9 cellular contexts compared by ENCODE assay signal in the genomic region with DNA sequence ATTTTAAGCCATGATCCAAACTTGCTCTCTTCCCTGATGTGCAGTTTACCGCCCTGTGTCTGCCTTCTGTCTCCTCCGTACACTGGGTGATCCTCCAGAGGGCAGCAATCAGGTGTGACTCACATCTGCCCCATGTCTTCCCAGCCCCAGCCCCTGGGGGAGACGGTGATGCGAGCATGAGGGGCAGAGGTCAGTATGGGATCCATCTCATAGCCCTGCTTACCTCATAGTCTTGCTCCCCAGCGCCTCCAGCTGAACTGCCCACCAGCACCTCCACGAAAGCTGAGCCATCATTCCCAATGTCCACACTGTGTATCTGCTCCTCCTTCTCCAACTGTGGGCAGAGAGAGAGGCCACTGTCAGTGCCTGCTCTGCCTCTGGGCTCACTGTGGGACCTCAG. TPM values are rescaled to one million over a fixed set of nuclear protein-coding genes. Genes with fewer than 3 reads are reported as not detected.
DNase-seq lines count a peak whose midpoint lies in the region; ATAC-seq lines count a peak whose summit lies in the region.
"Had no signal": no experiment of that assay in that cellular context is flagged by ENCODE, and none has a peak within 500 bp of the region (broad histone marks: within the 10 kb centered on the region; RNA-seq: fewer than 3 reads in every experiment).

No MANE protein-coding gene starts in this region.

- H3K4me1 ChIP-seq in SJCRH30, result no peaks in the 10 kb centered on the region

- peaks cover 56% of the 10 kb centered on the region for H3K4me1 Mint-ChIP-seq in activated naive CD8-positive, alpha-beta T cell treated with anti-CD3 and anti-CD28 coated beads, Interleukin-2, amount 50 U/mL, for 24 hours
- peaks cover 33 to 65% (median 63%) of the 10 kb centered on the region in 4 donors for H3K4me1 Mint-ChIP-seq in naive thymus-derived CD8-positive, alpha-beta T cell

- no peak overlapping the region for H3K4me3 ChIP-seq in SJCRH30

- H3K27ac Mint-ChIP-seq in activated naive CD8-positive, alpha-beta T cell treated with anti-CD3 and anti-CD28 coated beads, Interleukin-2, amount 50 U/mL, for 24 hours, result peak overlapping the region; percentile 96
- peak overlapping the region; percentile 91 to 98 (median 96) for H3K27ac Mint-ChIP-seq in naive thymus-derived CD8-positive, alpha-beta T cell

- peaks cover 7% of the 10 kb centered on the region for H3K36me3 ChIP-seq in SJCRH30

- H3K4me3 Mint-ChIP-seq in activated naive CD8-positive, alpha-beta T cell treated with anti-CD3 and anti-CD28 coated beads, Interleukin-2, amount 50 U/mL, for 24 hours, result no peak overlapping the region
- peak overlapping the region; percentile 7 to 91 (median 82) for H3K4me3 Mint-ChIP-seq in naive thymus-derived CD8-positive, alpha-beta T cell

- peaks cover 34% of the 10 kb centered on the region for H3K36me3 Mint-ChIP-seq in activated naive CD8-positive, alpha-beta T cell treated with anti-CD3 and anti-CD28 coated beads, Interleukin-2, amount 50 U/mL, for 24 hours (ENCODE audit: low read depth)
- peaks cover 0 to 45% (median 1%) of the 10 kb centered on the region in 3 donors for H3K36me3 Mint-ChIP-seq in naive thymus-derived CD8-positive, alpha-beta T cell

- H3K27me3 Mint-ChIP-seq in activated naive CD8-positive, alpha-beta T cell treated with anti-CD3 and anti-CD28 coated beads, Interleukin-2, amount 50 U/mL, for 24 hours, result no peaks in the 10 kb centered on the region
- H3K27me3 Mint-ChIP-seq in naive thymus-derived CD8-positive, alpha-beta T cell, result no peaks in the 10 kb centered on the region

- no peaks in the 10 kb centered on the region for H3K9me3 ChIP-seq in SJCRH30 (replicated peaks)

- POLR2A ChIA-PET in naive thymus-derived CD8-positive, alpha-beta T cell (lab: Charles Lee), result interaction anchor here (1.4 to 7.6 kb wide), 3 partner anchors 15 to 35 kb away, joined by 3 to 35 read pairs (median 9); a partner anchor contains a TSS

- H3K9me3 Mint-ChIP-seq in activated naive CD8-positive, alpha-beta T cell treated with anti-CD3 and anti-CD28 coated beads, Interleukin-2, amount 50 U/mL, for 24 hours, result peaks cover 2% of the 10 kb centered on the region
- peaks cover 0 to 1% (median 0%) of the 10 kb centered on the region in 9 donors for H3K9me3 Mint-ChIP-seq in naive thymus-derived CD8-positive, alpha-beta T cell

- in situ Hi-C loops in G401 (cut with HindIII; ENCODE audit: low sequenced_read_pairs), result no loop called here

- no peak overlapping the region for H3K27ac ChIP-seq in SJCRH30

- peak; percentile 35 for ATAC-seq in activated naive CD8-positive, alpha-beta T cell treated with anti-CD3 and anti-CD28 coated beads, Interleukin-2, amount 50 U/mL, for 24 hours
- no peak for ATAC-seq in naive thymus-derived CD8-positive, alpha-beta T cell
- ATAC-seq in GM21786 (IDR thresholded peaks at IDR 0.05; ENCODE audit: unreplicated experiment), result no peak

- peak; percentile 63 for DNase-seq in Daoy (ENCODE audit: low read depth)
- peak; percentile 55 for DNase-seq in M059J (ENCODE audit: low read depth)
- peak; percentile 24 for DNase-seq in activated naive CD8-positive, alpha-beta T cell treated with anti-CD3 and anti-CD28 coated beads, Interleukin-2, amount 50 U/mL, for 24 hours
- DNase-seq in naive thymus-derived CD8-positive, alpha-beta T cell, result peak in 2 of 10 donors; percentile 9 to 65
- no peak for DNase-seq in G401 (ENCODE audit: low spot score)
- no peak for DNase-seq in SJCRH30
- no peak for DNase-seq in NCI-H1436 (lab: John Stamatoyannopoulos, UW)
- DNase-seq: NCI-H446 had no signal

- no peaks in the 10 kb centered on the region for H3K27me3 ChIP-seq in SJCRH30

RNA-seq across cellular contexts. Expression of a gene that starts 14.6 kb away (rescaled TPM):
- total RNA-seq in Daoy (2014; rRNA removed; shearing (Covaris generic)), result 40.1 and 42.7 TPM in 2 replicates
- 54.1 and 57.1 TPM in 2 replicates for total RNA-seq in M059J (2014; rRNA removed; shearing (Covaris generic))
- 10 to 100 TPM; 38.2 to 39.0 TPM for total RNA-seq in naive thymus-derived CD8-positive, alpha-beta T cell
- polyA plus RNA-seq in naive thymus-derived CD8-positive, alpha-beta T cell, result 10 to 100 TPM; 16.8 to 34.6 (median 33.7) TPM
- total RNA-seq in G401 (2014; rRNA removed; shearing (Covaris generic)), result 64.5 and 77.2 TPM in 2 replicates
- 43.0 and 43.5 TPM in 2 replicates for total RNA-seq in SJCRH30 (2014; rRNA removed; shearing (Covaris generic))

RNA-seq across cellular contexts. Expression of a gene that starts 14.9 kb away (rescaled TPM):
- 0.11 and 0.12 TPM in 2 replicates for total RNA-seq in Daoy (2014; rRNA removed; shearing (Covaris generic))
- 0.91 and 2.5 TPM in 2 replicates for total RNA-seq in M059J (2014; rRNA removed; shearing (Covaris generic))
- 1 to 10 TPM; 2.5 to 2.7 TPM for total RNA-seq in naive thymus-derived CD8-positive, alpha-beta T cell
- polyA plus RNA-seq in naive thymus-derived CD8-positive, alpha-beta T cell, result 1 to 10 TPM in 2 of 3 donors, under 1 TPM in 1; 0.68 to 2.3 (median 1.7) TPM
- total RNA-seq in G401 (2014; rRNA removed; shearing (Covaris generic)), result 1.5 and 2.7 TPM in 2 replicates
- total RNA-seq in SJCRH30 (2014; rRNA removed; shearing (Covaris generic)), result 2.7 and 3.9 TPM in 2 replicates

RNA-seq across cellular contexts. Expression of a gene that starts 27.7 kb away (rescaled TPM):
- not detected in 2 replicates for total RNA-seq in Daoy (2014; rRNA removed; shearing (Covaris generic))
- not detected in 2 replicates for total RNA-seq in M059J (2014; rRNA removed; shearing (Covaris generic))
- 1 to 10 TPM; 5.1 to 5.3 TPM for total RNA-seq in naive thymus-derived CD8-positive, alpha-beta T cell
- polyA plus RNA-seq in naive thymus-derived CD8-positive, alpha-beta T cell, result 1 to 10 TPM; 1.7 to 4.1 (median 3.0) TPM
- not detected in 2 replicates for total RNA-seq in G401 (2014; rRNA removed; shearing (Covaris generic))
- total RNA-seq in SJCRH30 (2014; rRNA removed; shearing (Covaris generic)), result not detected in 2 replicates

RNA-seq across cellular contexts. Expression of a gene that starts 33.7 kb away (rescaled TPM):
- total RNA-seq in Daoy (2014; rRNA removed; shearing (Covaris generic)), result 17.9 and 29.7 TPM in 2 replicates
- 28.3 and 29.3 TPM in 2 replicates for total RNA-seq in M059J (2014; rRNA removed; shearing (Covaris generic))
- 10 to 100 TPM; 23.9 to 24.8 TPM for total RNA-seq in naive thymus-derived CD8-positive, alpha-beta T cell
- 10 to 100 TPM; 62.0 to 78.7 (median 64.5) TPM for polyA plus RNA-seq in naive thymus-derived CD8-positive, alpha-beta T cell
- total RNA-seq in G401 (2014; rRNA removed; shearing (Covaris generic)), result 227 and 243 TPM in 2 replicates
- 11.5 and 12.2 TPM in 2 replicates for total RNA-seq in SJCRH30 (2014; rRNA removed; shearing (Covaris generic))

RNA-seq across cellular contexts. Expression of a gene that starts 35.2 kb away (rescaled TPM):
- total RNA-seq in Daoy (2014; rRNA removed; shearing (Covaris generic)), result 15.8 and 20.4 TPM in 2 replicates
- 16.2 and 26.6 TPM in 2 replicates for total RNA-seq in M059J (2014; rRNA removed; shearing (Covaris generic))
- total RNA-seq in naive thymus-derived CD8-positive, alpha-beta T cell, result 10 to 100 TPM; 14.9 to 15.7 TPM
- 1 to 10 TPM in 1 of 3 donors, under 1 TPM in 2; 0.37 to 1.1 (median 0.82) TPM for polyA plus RNA-seq in naive thymus-derived CD8-positive, alpha-beta T cell
- total RNA-seq in G401 (2014; rRNA removed; shearing (Covaris generic)), result 43.1 and 63.5 TPM in 2 replicates
- total RNA-seq in SJCRH30 (2014; rRNA removed; shearing (Covaris generic)), result 24.0 and 24.6 TPM in 2 replicates

Comparison
In these comparisons a context has a peak if more than half of its experiments do, and no peak if none do; other contexts are left out.
1. DNase-seq: peak in Daoy (single experiment), M059J (single experiment) and activated naive CD8-positive, alpha-beta T cell treated with anti-CD3 and anti-CD28 coated beads, Interleukin-2, amount 50 U/mL, for 24 hours (single experiment); none in G401 (single experiment), SJCRH30 (0 of 2) and NCI-H1436 (single experiment).